In genomic region chr20:52033313-52033712, GRCh38 we compare ENCODE assay signal across 2 cellular contexts.
A peak's percentile ranks its signal among the peaks of the same experiment; 100 is the strongest.
TF ChIP-seq lines count a peak whose summit lies in the region.

No MANE protein-coding gene starts in this region.

TF ChIP-seq in IMR-90, 13 proteins besides CTCF, POLR2A, EP300 and RAD21 (continued from another document):
- no peak for TF ChIP-seq ELK1 (IDR thresholded peaks at IDR 0.05; ENCODE audit: borderline replicate concordance, low read depth, low read length)

TF ChIP-seq in WTC11, 78 proteins besides CTCF, POLR2A, EP300 and RAD21 (continued from another document):
- TF ChIP-seq USF2 (CRISPR knock-in tag; IDR thresholded peaks at IDR 0.05) (peak; percentile 93), USF1 (CRISPR knock-in tag; IDR thresholded peaks at IDR 0.05) (peak; percentile 91), ZMAT4 (CRISPR knock-in tag; IDR thresholded peaks at IDR 0.05) (no peak), GRHL2 (CRISPR knock-in tag; IDR thresholded peaks at IDR 0.05; ENCODE audit: insufficient replicate concordance, severe bottlenecking) (no peak), OVOL2 (CRISPR knock-in tag; IDR thresholded peaks at IDR 0.05; ENCODE audit: borderline replicate concordance) (no peak), CDX4 (CRISPR knock-in tag; IDR thresholded peaks at IDR 0.05; ENCODE audit: borderline replicate concordance) (no peak), RORB (CRISPR knock-in tag; IDR thresholded peaks at IDR 0.05) (no peak)
